1 cellular context compared by ENCODE assay signal in the genomic region with DNA sequence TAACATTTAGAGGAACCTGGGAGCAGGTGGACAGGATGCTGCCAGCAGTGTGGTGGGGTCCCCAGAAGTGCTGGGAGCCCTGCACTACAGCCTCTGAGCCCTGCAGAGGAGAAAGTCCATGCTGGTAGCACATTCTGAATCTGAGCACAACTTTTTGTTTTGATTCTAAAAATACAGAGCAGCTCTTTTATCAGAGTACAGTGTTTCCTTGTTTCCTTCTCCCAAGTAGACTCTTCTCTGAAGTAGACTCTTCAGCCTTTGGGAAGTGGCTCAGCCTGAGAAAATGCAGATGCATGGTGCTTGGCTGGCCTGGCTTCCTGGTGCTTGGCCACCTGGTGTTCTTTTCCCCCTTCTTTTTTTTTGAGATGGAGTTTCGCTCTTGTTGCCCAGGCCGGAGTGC.
TF ChIP-seq lines count a peak whose summit lies in the region.

No MANE protein-coding gene starts in this region.

TF ChIP-seq in GM23338, 12 proteins besides CTCF, POLR2A, EP300 and RAD21 (continued from another document):
- TF ChIP-seq, protein P1, sequence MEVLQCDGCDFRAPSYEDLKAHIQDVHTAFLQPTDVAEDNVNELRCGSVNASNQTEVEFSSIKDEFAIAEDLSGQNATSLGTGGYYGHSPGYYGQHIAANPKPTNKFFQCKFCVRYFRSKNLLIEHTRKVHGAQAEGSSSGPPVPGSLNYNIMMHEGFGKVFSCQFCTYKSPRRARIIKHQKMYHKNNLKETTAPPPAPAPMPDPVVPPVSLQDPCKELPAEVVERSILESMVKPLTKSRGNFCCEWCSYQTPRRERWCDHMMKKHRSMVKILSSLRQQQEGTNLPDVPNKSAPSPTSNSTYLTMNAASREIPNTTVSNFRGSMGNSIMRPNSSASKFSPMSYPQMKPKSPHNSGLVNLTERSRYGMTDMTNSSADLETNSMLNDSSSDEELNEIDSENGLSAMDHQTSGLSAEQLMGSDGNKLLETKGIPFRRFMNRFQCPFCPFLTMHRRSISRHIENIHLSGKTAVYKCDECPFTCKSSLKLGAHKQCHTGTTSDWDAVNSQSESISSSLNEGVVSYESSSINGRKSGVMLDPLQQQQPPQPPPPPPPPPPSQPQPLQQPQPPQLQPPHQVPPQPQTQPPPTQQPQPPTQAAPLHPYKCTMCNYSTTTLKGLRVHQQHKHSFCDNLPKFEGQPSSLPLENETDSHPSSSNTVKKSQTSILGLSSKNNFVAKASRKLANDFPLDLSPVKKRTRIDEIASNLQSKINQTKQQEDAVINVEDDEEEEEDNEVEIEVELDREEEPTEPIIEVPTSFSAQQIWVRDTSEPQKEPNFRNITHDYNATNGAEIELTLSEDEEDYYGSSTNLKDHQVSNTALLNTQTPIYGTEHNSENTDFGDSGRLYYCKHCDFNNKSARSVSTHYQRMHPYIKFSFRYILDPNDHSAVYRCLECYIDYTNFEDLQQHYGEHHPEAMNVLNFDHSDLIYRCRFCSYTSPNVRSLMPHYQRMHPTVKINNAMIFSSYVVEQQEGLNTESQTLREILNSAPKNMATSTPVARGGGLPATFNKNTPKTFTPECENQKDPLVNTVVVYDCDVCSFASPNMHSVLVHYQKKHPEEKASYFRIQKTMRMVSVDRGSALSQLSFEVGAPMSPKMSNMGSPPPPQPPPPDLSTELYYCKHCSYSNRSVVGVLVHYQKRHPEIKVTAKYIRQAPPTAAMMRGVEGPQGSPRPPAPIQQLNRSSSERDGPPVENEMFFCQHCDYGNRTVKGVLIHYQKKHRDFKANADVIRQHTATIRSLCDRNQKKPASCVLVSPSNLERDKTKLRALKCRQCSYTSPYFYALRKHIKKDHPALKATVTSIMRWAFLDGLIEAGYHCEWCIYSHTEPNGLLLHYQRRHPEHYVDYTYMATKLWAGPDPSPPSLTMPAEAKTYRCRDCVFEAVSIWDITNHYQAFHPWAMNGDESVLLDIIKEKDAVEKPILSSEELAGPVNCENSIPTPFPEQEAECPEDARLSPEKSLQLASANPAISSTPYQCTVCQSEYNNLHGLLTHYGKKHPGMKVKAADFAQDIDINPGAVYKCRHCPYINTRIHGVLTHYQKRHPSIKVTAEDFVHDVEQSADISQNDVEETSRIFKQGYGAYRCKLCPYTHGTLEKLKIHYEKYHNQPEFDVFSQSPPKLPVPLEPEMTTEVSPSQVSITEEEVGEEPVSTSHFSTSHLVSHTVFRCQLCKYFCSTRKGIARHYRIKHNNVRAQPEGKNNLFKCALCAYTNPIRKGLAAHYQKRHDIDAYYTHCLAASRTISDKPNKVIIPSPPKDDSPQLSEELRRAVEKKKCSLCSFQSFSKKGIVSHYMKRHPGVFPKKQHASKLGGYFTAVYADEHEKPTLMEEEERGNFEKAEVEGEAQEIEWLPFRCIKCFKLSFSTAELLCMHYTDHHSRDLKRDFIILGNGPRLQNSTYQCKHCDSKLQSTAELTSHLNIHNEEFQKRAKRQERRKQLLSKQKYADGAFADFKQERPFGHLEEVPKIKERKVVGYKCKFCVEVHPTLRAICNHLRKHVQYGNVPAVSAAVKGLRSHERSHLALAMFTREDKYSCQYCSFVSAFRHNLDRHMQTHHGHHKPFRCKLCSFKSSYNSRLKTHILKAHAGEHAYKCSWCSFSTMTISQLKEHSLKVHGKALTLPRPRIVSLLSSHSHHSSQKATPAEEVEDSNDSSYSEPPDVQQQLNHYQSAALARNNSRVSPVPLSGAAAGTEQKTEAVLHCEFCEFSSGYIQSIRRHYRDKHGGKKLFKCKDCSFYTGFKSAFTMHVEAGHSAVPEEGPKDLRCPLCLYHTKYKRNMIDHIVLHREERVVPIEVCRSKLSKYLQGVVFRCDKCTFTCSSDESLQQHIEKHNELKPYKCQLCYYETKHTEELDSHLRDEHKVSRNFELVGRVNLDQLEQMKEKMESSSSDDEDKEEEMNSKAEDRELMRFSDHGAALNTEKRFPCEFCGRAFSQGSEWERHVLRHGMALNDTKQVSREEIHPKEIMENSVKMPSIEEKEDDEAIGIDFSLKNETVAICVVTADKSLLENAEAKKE (CRISPR knock-in tag; IDR thresholded peaks at IDR 0.05), result no peak
- TF ChIP-seq, protein P2, sequence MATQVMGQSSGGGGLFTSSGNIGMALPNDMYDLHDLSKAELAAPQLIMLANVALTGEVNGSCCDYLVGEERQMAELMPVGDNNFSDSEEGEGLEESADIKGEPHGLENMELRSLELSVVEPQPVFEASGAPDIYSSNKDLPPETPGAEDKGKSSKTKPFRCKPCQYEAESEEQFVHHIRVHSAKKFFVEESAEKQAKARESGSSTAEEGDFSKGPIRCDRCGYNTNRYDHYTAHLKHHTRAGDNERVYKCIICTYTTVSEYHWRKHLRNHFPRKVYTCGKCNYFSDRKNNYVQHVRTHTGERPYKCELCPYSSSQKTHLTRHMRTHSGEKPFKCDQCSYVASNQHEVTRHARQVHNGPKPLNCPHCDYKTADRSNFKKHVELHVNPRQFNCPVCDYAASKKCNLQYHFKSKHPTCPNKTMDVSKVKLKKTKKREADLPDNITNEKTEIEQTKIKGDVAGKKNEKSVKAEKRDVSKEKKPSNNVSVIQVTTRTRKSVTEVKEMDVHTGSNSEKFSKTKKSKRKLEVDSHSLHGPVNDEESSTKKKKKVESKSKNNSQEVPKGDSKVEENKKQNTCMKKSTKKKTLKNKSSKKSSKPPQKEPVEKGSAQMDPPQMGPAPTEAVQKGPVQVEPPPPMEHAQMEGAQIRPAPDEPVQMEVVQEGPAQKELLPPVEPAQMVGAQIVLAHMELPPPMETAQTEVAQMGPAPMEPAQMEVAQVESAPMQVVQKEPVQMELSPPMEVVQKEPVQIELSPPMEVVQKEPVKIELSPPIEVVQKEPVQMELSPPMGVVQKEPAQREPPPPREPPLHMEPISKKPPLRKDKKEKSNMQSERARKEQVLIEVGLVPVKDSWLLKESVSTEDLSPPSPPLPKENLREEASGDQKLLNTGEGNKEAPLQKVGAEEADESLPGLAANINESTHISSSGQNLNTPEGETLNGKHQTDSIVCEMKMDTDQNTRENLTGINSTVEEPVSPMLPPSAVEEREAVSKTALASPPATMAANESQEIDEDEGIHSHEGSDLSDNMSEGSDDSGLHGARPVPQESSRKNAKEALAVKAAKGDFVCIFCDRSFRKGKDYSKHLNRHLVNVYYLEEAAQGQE (IDR thresholded peaks at IDR 0.05; ENCODE audit: unreplicated experiment), result no peak
- TF ChIP-seq ETS1 (IDR thresholded peaks at IDR 0.05) (no peak), POLR2AphosphoS5 (IDR thresholded peaks at IDR 0.05; ENCODE audit: low read depth) (no peak), ZNF331 (CRISPR knock-in tag; IDR thresholded peaks at IDR 0.05; ENCODE audit: low read depth) (no peak), CREB1 (CRISPR knock-in tag; IDR thresholded peaks at IDR 0.05; ENCODE audit: low read depth) (no peak), STAT1 (IDR thresholded peaks at IDR 0.05; ENCODE audit: unreplicated experiment) (no peak), EZH2phosphoT487 (IDR thresholded peaks at IDR 0.05; ENCODE audit: unreplicated experiment) (no peak), NANOG (IDR thresholded peaks at IDR 0.05; ENCODE audit: borderline replicate concordance) (no peak), ZNF114 (CRISPR knock-in tag; IDR thresholded peaks at IDR 0.05) (no peak)
